1 cellular context compared by ENCODE assay signal in the genomic region with DNA sequence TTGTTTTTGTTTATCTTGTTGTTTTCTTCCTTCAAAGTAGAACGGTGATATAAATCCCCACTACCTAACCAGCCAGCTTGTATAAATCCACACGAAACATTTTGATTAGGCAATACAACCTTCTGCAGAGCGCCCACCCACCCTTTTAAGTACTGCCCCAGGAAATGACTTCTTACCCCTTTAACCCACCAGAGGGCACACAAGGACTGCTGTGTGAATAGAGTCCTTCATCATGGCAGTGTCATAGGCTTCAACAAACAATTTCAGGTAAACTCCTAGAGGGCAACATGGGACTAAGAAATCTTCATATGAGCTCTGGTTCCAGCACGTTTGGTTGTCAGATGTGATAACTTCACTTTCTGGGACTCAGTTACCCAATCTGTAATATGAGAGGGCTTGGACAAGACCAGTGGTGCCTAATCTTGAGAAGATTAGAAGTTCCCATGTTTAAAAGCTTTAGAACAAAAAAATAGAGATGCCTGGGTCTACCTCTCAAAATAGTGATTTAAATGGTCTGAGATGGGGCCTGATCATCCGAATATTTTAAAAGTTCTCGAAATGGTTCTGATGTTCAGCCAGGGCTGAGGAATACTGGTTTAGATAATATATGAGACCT.
TF ChIP-seq lines count a peak whose summit lies in the region.

No MANE protein-coding gene starts in this region.

TF ChIP-seq in WTC11, 78 proteins besides CTCF, POLR2A, EP300 and RAD21 (continued from another document):
- TF ChIP-seq, protein P1, sequence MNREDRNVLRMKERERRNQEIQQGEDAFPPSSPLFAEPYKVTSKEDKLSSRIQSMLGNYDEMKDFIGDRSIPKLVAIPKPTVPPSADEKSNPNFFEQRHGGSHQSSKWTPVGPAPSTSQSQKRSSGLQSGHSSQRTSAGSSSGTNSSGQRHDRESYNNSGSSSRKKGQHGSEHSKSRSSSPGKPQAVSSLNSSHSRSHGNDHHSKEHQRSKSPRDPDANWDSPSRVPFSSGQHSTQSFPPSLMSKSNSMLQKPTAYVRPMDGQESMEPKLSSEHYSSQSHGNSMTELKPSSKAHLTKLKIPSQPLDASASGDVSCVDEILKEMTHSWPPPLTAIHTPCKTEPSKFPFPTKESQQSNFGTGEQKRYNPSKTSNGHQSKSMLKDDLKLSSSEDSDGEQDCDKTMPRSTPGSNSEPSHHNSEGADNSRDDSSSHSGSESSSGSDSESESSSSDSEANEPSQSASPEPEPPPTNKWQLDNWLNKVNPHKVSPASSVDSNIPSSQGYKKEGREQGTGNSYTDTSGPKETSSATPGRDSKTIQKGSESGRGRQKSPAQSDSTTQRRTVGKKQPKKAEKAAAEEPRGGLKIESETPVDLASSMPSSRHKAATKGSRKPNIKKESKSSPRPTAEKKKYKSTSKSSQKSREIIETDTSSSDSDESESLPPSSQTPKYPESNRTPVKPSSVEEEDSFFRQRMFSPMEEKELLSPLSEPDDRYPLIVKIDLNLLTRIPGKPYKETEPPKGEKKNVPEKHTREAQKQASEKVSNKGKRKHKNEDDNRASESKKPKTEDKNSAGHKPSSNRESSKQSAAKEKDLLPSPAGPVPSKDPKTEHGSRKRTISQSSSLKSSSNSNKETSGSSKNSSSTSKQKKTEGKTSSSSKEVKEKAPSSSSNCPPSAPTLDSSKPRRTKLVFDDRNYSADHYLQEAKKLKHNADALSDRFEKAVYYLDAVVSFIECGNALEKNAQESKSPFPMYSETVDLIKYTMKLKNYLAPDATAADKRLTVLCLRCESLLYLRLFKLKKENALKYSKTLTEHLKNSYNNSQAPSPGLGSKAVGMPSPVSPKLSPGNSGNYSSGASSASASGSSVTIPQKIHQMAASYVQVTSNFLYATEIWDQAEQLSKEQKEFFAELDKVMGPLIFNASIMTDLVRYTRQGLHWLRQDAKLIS (CRISPR knock-in tag; IDR thresholded peaks at IDR 0.05; ENCODE audit: borderline replicate concordance), result no peak
- no peak for TF ChIP-seq NR1H2 (CRISPR knock-in tag; IDR thresholded peaks at IDR 0.05)
